Comparison of ENCODE assay signal across 8 cellular contexts in genomic region chr19:57850553-57851017, GRCh38. TPM values are rescaled to one million over a fixed set of nuclear protein-coding genes. Genes with fewer than 3 reads are reported as not detected.
A peak's percentile ranks its signal among the peaks of the same experiment; 100 is the strongest.
DNase-seq lines count a peak whose midpoint lies in the region; ATAC-seq and TF ChIP-seq lines count a peak whose summit lies in the region.

No MANE protein-coding gene starts in this region.

- no peak overlapping the region; the same call in 1 of the 2 replicates for H2AFZ ChIP-seq in OCI-LY7 (ENCODE audit: low read length)

- peak; percentile 85 for ATAC-seq in mucosa of descending colon
- no peak for ATAC-seq in HG02642 (IDR thresholded peaks at IDR 0.05; ENCODE audit: poor library complexity, unreplicated experiment)

- H3K27me3 Mint-ChIP-seq in T-helper 1 cell treated with Interleukin-12 subunit alpha and Interleukin-12 subunit beta and Interleukin-4 antibody, amounts not matched to agents 30 μg/mL and 1 μg/mL, for 36 hours (ENCODE audit: low read depth): no peaks in the 10 kb centered on the region

- H3K27ac ChIP-seq in OCI-LY7 (ENCODE audit: low read depth, low read length, poor library complexity, severe bottlenecking): peak overlapping the region; percentile 65
- H3K27ac ChIP-seq in colonic mucosa: peak overlapping the region; percentile 72

- H3K9ac ChIP-seq in colonic mucosa (ENCODE audit: low read depth in 2 of 2, low read length in 2 of 2): peak overlapping the region; percentile 76 to 89

- intact Hi-C loops in OCI-LY7 (cut with micrococcal nuclease; ENCODE audit: unreplicated experiment): no loop called here
- intact Hi-C loops in colonic mucosa (cut with DNase I): no loop called here
- intact Hi-C loops in mucosa of descending colon (cut with DNase I, micrococcal nuclease): no loop called here

- H3K4me1 ChIP-seq in OCI-LY7 (ENCODE audit: insufficient read depth, low read length, poor library complexity, severe bottlenecking) (peaks cover 11% of the 10 kb centered on the region), colonic mucosa (no peaks in the 10 kb centered on the region), mucosa of descending colon (ENCODE audit: low read depth) (peaks cover 17% of the 10 kb centered on the region)

- H3K9me2 ChIP-seq in OCI-LY7 (ENCODE audit: insufficient read depth, low read length): no peaks in the 10 kb centered on the region

- POLR2A ChIA-PET in OCI-LY7 (lab: Charles Lee): no interaction called here

- DNase-seq in T-helper 1 cell (no peak), OCI-LY7 (ENCODE audit: low spot score) (peak; percentile 20), colonic mucosa (peak; percentile 76), mucosa of descending colon (peak; percentile 64 to 82 (median 74)), inferior parietal cortex (ENCODE audit: extremely low spot score) (no peak), hepatic stellate cell (ENCODE audit: low spot score) (no peak)

- peak overlapping the region; percentile 76 for H3K4me2 ChIP-seq in OCI-LY7 (ENCODE audit: low read length)

- no peaks in the 10 kb centered on the region for H3K9me3 ChIP-seq in OCI-LY7 (ENCODE audit: low read length)
- H3K9me3 ChIP-seq in colonic mucosa: no peaks in the 10 kb centered on the region
- H3K9me3 ChIP-seq in mucosa of descending colon: peaks cover under 1% of the 10 kb centered on the region

- peak overlapping the region; percentile 86 for H3K4me3 Mint-ChIP-seq in T-helper 1 cell treated with Interleukin-12 subunit alpha and Interleukin-12 subunit beta and Interleukin-4 antibody, amounts not matched to agents 30 μg/mL and 1 μg/mL, for 36 hours

- no peak for TF ChIP-seq CTCF in OCI-LY7 (conservative IDR thresholded peaks at IDR 0.05; ENCODE audit: low read length)
- TF ChIP-seq CTCF in colonic mucosa (IDR thresholded peaks at IDR 0.05): no peak
- no peak for TF ChIP-seq CTCF in mucosa of descending colon (IDR thresholded peaks at IDR 0.05)

- peaks cover 52% of the 10 kb centered on the region for H3K36me3 Mint-ChIP-seq in T-helper 1 cell treated with Interleukin-12 subunit alpha and Interleukin-12 subunit beta and Interleukin-4 antibody, amounts not matched to agents 30 μg/mL and 1 μg/mL, for 36 hours (ENCODE audit: low read depth)

- no peaks in the 10 kb centered on the region for H3K27me3 ChIP-seq in colonic mucosa

- BruUV-seq in OCI-LY7 (replicated peaks; lab: Mats Ljungman, UMichigan): no TSS peak

- CTCF ChIA-PET in OCI-LY7 (lab: Charles Lee; ENCODE audit: unreplicated experiment): no interaction called here

- H3K36me3 ChIP-seq in OCI-LY7 (ENCODE audit: insufficient read depth, low read length) (peaks cover 52% of the 10 kb centered on the region), colonic mucosa (no peaks in the 10 kb centered on the region), mucosa of descending colon (ENCODE audit: low read depth) (no peaks in the 10 kb centered on the region)

- H3K27ac Mint-ChIP-seq in T-helper 1 cell treated with Interleukin-12 subunit alpha and Interleukin-12 subunit beta and Interleukin-4 antibody, amounts not matched to agents 30 μg/mL and 1 μg/mL, for 36 hours: peak overlapping the region; percentile 87

- H3K79me2 ChIP-seq in OCI-LY7 (ENCODE audit: insufficient read depth, low read depth, low read length): peaks cover 30% of the 10 kb centered on the region; the same call in 1 of the 2 replicates

- H4K20me1 ChIP-seq in OCI-LY7 (ENCODE audit: insufficient read depth, low read length): no peaks in the 10 kb centered on the region

- H3K4me3 ChIP-seq in OCI-LY7 (ENCODE audit: low read depth, low read length, poor library complexity, severe bottlenecking) (peak overlapping the region; percentile 88), colonic mucosa (peak overlapping the region; percentile 72), mucosa of descending colon (peak overlapping the region; percentile 72)

- H3K4me1 Mint-ChIP-seq in T-helper 1 cell treated with Interleukin-12 subunit alpha and Interleukin-12 subunit beta and Interleukin-4 antibody, amounts not matched to agents 30 μg/mL and 1 μg/mL, for 36 hours (ENCODE audit: low read depth): peaks cover 16% of the 10 kb centered on the region

- H3K9me3 Mint-ChIP-seq in T-helper 1 cell treated with Interleukin-12 subunit alpha and Interleukin-12 subunit beta and Interleukin-4 antibody, amounts not matched to agents 30 μg/mL and 1 μg/mL, for 36 hours: peaks cover 11% of the 10 kb centered on the region

RNA-seq across cellular contexts. Expression of gene ZNF587, which starts 0.9 kb away (rescaled TPM):
- 22.7 and 25.0 TPM in 2 replicates for total RNA-seq in OCI-LY7 (2014; rRNA removed; shearing (Covaris generic))
- 45.9 and 52.5 TPM in 2 replicates for total RNA-seq in OCI-LY7 (2022)
- 10 to 100 TPM; 46.4 to 70.7 TPM for total RNA-seq in colonic mucosa
- total RNA-seq in mucosa of descending colon: 10 to 100 TPM; 51.9 to 80.7 (median 61.0) TPM

RNA-seq across cellular contexts. Expression of gene ZNF587B, which starts 20.5 kb away (rescaled TPM):
- total RNA-seq in OCI-LY7 (2014; rRNA removed; shearing (Covaris generic)): 19.8 and 20.2 TPM in 2 replicates
- total RNA-seq in OCI-LY7 (2022): 24.6 and 25.8 TPM in 2 replicates
- total RNA-seq in colonic mucosa: 10 to 100 TPM; 12.5 to 22.3 TPM
- total RNA-seq in mucosa of descending colon: 10 to 100 TPM; 13.9 to 21.1 (median 18.3) TPM

RNA-seq across cellular contexts. Expression of gene ZNF552, which starts 35.9 kb away (rescaled TPM):
- 8.6 and 10.2 TPM in 2 replicates for total RNA-seq in OCI-LY7 (2014; rRNA removed; shearing (Covaris generic))
- 11.4 and 12.5 TPM in 2 replicates for total RNA-seq in OCI-LY7 (2022)
- total RNA-seq in colonic mucosa: 10 to 100 TPM; 21.7 to 24.8 TPM
- 10 to 100 TPM; 18.7 to 33.1 (median 27.9) TPM for total RNA-seq in mucosa of descending colon

RNA-seq across cellular contexts. Expression of gene ZNF814, which starts 38.3 kb away (rescaled TPM):
- 27.4 and 30.4 TPM in 2 replicates for total RNA-seq in OCI-LY7 (2014; rRNA removed; shearing (Covaris generic))
- total RNA-seq in OCI-LY7 (2022) (42.6 and 50.1 TPM in 2 replicates), colonic mucosa (10 to 100 TPM in 1 of 2 donors, 1 to 10 TPM in 1; 7.1 to 25.5 TPM), mucosa of descending colon (10 to 100 TPM in 2 of 3 donors, 1 to 10 TPM in 1; 9.1 to 24.5 (median 18.4) TPM)

Comparison
In these comparisons a context has a peak if more than half of its experiments do, and no peak if none do; other contexts are left out.
1. DNase-seq: peak in OCI-LY7 (single experiment), colonic mucosa (single experiment) and mucosa of descending colon (3 of 3); none in T-helper 1 cell (0 of 5), inferior parietal cortex (single experiment) and hepatic stellate cell (single experiment).
2. Peak in every context shown above with its lines, with median percentiles within 50 percentile points of each other: H3K4me3 ChIP-seq.